In the genomic region with DNA sequence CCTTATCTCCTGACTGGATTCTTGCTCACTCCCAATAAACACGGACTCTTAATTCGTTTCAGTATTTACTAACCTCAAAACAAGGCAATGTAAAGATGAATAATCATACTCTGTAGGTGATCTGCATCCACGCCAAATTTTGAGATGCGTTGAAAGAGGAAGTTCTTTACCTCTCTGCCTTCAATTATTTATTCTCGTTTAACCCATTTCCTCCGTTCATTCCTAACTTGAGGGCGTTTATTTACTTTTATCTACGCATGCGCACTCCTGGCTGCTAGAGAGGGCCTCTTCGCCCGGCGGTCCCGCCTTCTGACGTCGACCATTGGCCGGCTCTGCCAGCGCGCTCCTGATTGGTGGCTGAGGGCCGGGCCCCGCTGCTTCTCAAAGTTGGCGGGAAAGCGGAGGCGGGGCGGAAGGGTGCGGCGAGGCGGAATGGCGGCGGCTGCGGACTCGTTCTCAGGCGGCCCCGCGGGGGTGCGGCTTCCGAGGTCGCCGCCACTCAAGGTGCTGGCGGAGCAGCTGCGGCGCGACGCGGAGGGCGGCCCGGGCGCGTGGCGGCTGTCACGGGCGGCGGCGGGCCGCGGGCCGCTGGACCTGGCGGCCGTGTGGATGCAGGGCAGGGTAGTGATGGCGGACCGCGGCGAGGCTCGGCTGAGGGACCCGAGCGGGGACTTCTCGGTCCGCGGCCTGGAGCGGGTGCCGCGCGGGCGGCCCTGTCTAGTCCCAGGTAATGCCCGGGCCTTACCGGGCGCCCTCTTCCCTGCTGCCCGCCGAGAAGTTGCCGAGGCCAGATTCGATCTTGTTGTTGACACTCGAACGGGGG, we compare ENCODE assay signal across 8 cellular contexts. TPM values are rescaled to one million over a fixed set of nuclear protein-coding genes. Genes with fewer than 3 reads are reported as not detected.
DNase-seq lines count a peak whose midpoint lies in the region; ATAC-seq and TF ChIP-seq lines count a peak whose summit lies in the region.

RMI2 (plus strand) TSS at position 420 of the 823 bp plus-strand sequence; CDS start at position 433, 13 bp downstream.

- no peaks in the 10 kb centered on the region for H3K27me3 ChIP-seq in BJ (ENCODE audit: control insufficient read depth, insufficient read depth, low read length)

- POLR2A ChIA-PET in BJ (lab: Charles Lee) = no interaction called here

- no peak for TF ChIP-seq CTCF in BJ (IDR thresholded peaks at IDR 0.05; ENCODE audit: insufficient read depth, low read depth, low read length)
- no peak for TF ChIP-seq CTCF in choroid plexus epithelial cell (conservative IDR thresholded peaks at IDR 0.05; ENCODE audit: low read depth, low read length)

- H3K4me3 ChIP-seq in BJ (ENCODE audit: low read depth, low read length) (peak within 1 kb of the TSS; percentile 65), choroid plexus epithelial cell (ENCODE audit: low read depth, low read length) (peak within 1 kb of the TSS; percentile 65)

- peak; percentile 63 for DNase-seq in BJ (ENCODE audit: low read depth)
- peak; percentile 99 for DNase-seq in GM19240 (ENCODE audit: insufficient read length, low spot score)
- DNase-seq in NCI-H524 (lab: John Stamatoyannopoulos, UW) = peak; percentile 95 to 96
- peak; percentile 94 to 95 for DNase-seq in activated CD4-positive, alpha-beta T cell treated with anti-CD3 and anti-CD28 coated beads for 24 hours (ENCODE audit: low read depth in 2 of 2)
- DNase-seq in choroid plexus epithelial cell (ENCODE audit: low read depth) = peak; percentile 96
- DNase-seq in kidney glomerular epithelial cell (lab: John Stamatoyannopoulos, UW) = peak; percentile 88
- DNase-seq in stimulated activated CD4-positive, alpha-beta T cell treated with anti-CD3 and anti-CD28 coated beads, Interleukin-1b, Interleukin-23, amount 100 ng/mL, for 24 hours (ENCODE audit: low read depth in 4 of 4, low spot score in 1 of 4) = peak; percentile 89 to 96 (median 94)

- no peaks in the 10 kb centered on the region for H3K36me3 ChIP-seq in BJ (ENCODE audit: control insufficient read depth, insufficient read depth, low read length)

- peak; percentile 93 for ATAC-seq in HG03457 (IDR thresholded peaks at IDR 0.05; ENCODE audit: unreplicated experiment)

- CTCF ChIA-PET in BJ (lab: Yijun Ruan, JAX) = no interaction called here

RNA-seq across cellular contexts. Expression of gene RMI2, which starts in this region (rescaled TPM):
- polyA plus RNA-seq in BJ (2011; rRNA removed) = 1.7 and 3.2 TPM in 2 replicates
- 1.2 TPM in 2 replicates for polyA minus RNA-seq in BJ (2011; rRNA and poly(A)+ RNA removed)

Comparison
In these comparisons a context has a peak if more than half of its experiments do, and no peak if none do; other contexts are left out.
1. Peak in every context shown above with its lines: DNase-seq, ATAC-seq and H3K4me3 ChIP-seq.